22 cellular contexts compared by ENCODE assay signal in the genomic region with DNA sequence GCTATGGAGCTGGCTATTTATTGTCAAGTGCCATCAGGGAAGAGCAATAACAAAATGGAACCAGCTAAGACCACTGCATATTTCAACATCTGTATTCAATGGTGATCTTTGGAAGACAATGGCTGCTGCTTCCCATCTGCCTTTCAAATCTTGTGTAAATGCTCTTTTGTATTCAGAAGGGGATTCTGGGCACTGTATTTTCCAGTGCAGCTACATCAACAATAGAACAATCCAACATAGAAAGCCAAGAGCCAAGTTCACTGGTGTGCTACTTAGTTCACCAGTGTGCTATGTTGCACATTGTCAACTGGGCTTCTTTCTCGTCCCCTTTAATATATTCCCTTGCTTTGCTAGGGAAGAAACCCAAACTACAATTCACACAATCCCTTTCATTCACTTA.
"Had no signal": no experiment of that assay in that cellular context is flagged by ENCODE, and none has a peak within 500 bp of the region (broad histone marks: within the 10 kb centered on the region; RNA-seq: fewer than 3 reads in every experiment).

No MANE protein-coding gene starts in this region.

- DNase-seq: activated CD4-positive, alpha-beta T cell treated with anti-CD3 and anti-CD28 coated beads for 4 hours; activated CD8-positive, alpha-beta memory T cell treated with anti-CD3 and anti-CD28 coated beads, Interleukin-2, amount 50 U/mL, for 4 hours; activated CD8-positive, alpha-beta T cell treated with anti-CD3 and anti-CD28 coated beads for 36 hours; activated gamma-delta T cell treated with Interleukin-2 at 50 U/mL for 16 hours; activated naive CD4-positive, alpha-beta T cell treated with anti-CD3 and anti-CD28 coated beads, Interleukin-2, amount 10 ng/mL, durations not matched to agents 7 days and 5 days; activated naive CD8-positive, alpha-beta T cell treated with anti-CD3 and anti-CD28 coated beads for 36 hours; activated T-cell treated with anti-CD3 and anti-CD28 coated beads, Interleukin-2, amount 50 U/mL, for 72 hours; Kasumi-1; KBM-7; NCI-H1105 treated with DMSO at 0.1 percent for 48 hours; NCI-H1436 treated with DMSO at 0.1 percent for 48 hours; NCI-H187; NCI-H2081 treated with DMSO at 0.1 percent for 48 hours; NCI-H446; NCI-H524; PC-3; SHP77; SW 1271 had no signal

- H3K9me3 Mint-ChIP-seq: activated naive CD4-positive, alpha-beta T cell treated with anti-CD3 and anti-CD28 coated beads, Interleukin-2, amount 10 ng/mL, durations not matched to agents 7 days and 5 days; activated naive CD8-positive, alpha-beta T cell treated with anti-CD3 and anti-CD28 coated beads for 36 hours; activated T-helper 2 cell treated with anti-CD3 and anti-CD28 coated beads, Interferon-gamma antibody, Interleukin-2, Interleukin-4, amounts not matched to agents 10 μg/mL and 5 μg/mL and 100 μg/mL, durations not matched to agents 14 hours and 24 hours and 36 hours had no signal

- H3K27ac Mint-ChIP-seq: activated CD8-positive, alpha-beta T cell treated with anti-CD3 and anti-CD28 coated beads for 36 hours; activated naive CD4-positive, alpha-beta T cell treated with anti-CD3 and anti-CD28 coated beads, Interleukin-2, amount 10 ng/mL, durations not matched to agents 7 days and 5 days; activated naive CD8-positive, alpha-beta T cell treated with anti-CD3 and anti-CD28 coated beads for 36 hours; activated T-cell treated with anti-CD3 and anti-CD28 coated beads, Interleukin-2, amount 50 U/mL, for 72 hours; activated T-helper 2 cell treated with anti-CD3 and anti-CD28 coated beads, Interferon-gamma antibody, Interleukin-2, Interleukin-4, amounts not matched to agents 10 μg/mL and 5 μg/mL and 100 μg/mL, durations not matched to agents 14 hours and 24 hours and 36 hours had no signal

- H3K36me3 Mint-ChIP-seq: activated naive CD4-positive, alpha-beta T cell treated with anti-CD3 and anti-CD28 coated beads, Interleukin-2, amount 10 ng/mL, durations not matched to agents 7 days and 5 days; activated naive CD8-positive, alpha-beta T cell treated with anti-CD3 and anti-CD28 coated beads for 36 hours had no signal

- ATAC-seq: activated CD4-positive, CD25-positive, alpha-beta regulatory T cell treated with anti-CD3 and anti-CD28 coated beads, Interleukin-2, amount 50 U/mL, for 24 hours; activated CD8-positive, alpha-beta T cell treated with anti-CD3 and anti-CD28 coated beads for 36 hours; activated T-cell treated with anti-CD3 and anti-CD28 coated beads, Interleukin-2, amount 50 U/mL, for 72 hours; PC-3; SK-N-SH treated with all-trans-retinoic acid at 6 μM for 48 hours had no signal

- H3K4me1 Mint-ChIP-seq: activated naive CD4-positive, alpha-beta T cell treated with anti-CD3 and anti-CD28 coated beads, Interleukin-2, amount 10 ng/mL, durations not matched to agents 7 days and 5 days; activated naive CD8-positive, alpha-beta T cell treated with anti-CD3 and anti-CD28 coated beads for 36 hours had no signal

- H3K27ac ChIP-seq: SJSA1 had no signal

- H3K4me3 Mint-ChIP-seq: activated CD8-positive, alpha-beta T cell treated with anti-CD3 and anti-CD28 coated beads for 36 hours; activated naive CD4-positive, alpha-beta T cell treated with anti-CD3 and anti-CD28 coated beads, Interleukin-2, amount 10 ng/mL, durations not matched to agents 7 days and 5 days; activated naive CD8-positive, alpha-beta T cell treated with anti-CD3 and anti-CD28 coated beads for 36 hours; activated T-cell treated with anti-CD3 and anti-CD28 coated beads, Interleukin-2, amount 50 U/mL, for 72 hours had no signal

- H3K27me3 ChIP-seq: SJSA1 had no signal
